Comparison of ENCODE assay signal across 40 cellular contexts in genomic region chr5:151633892-151634291, GRCh38. TPM values are rescaled to one million over a fixed set of nuclear protein-coding genes. Genes with fewer than 3 reads are reported as not detected.
"Had no signal": no experiment of that assay in that cellular context is flagged by ENCODE, and none has a peak within 500 bp of the region (broad histone marks: within the 10 kb centered on the region; RNA-seq: fewer than 3 reads in every experiment).

No MANE protein-coding gene starts in this region.

- H3K36me3 Mint-ChIP-seq: activated naive CD8-positive, alpha-beta T cell treated with anti-CD3 and anti-CD28 coated beads for 36 hours had no signal

- H3K9me3 Mint-ChIP-seq: activated CD4-positive, alpha-beta T cell treated with anti-CD3 and anti-CD28 coated beads, Interleukin-2, amount 10 ng/mL, durations not matched to agents 24 days and 14 days; activated CD8-positive, alpha-beta T cell treated with anti-CD3 and anti-CD28 coated beads for 36 hours; activated naive CD8-positive, alpha-beta T cell treated with anti-CD3 and anti-CD28 coated beads for 36 hours; activated T-cell treated with anti-CD3 and anti-CD28 coated beads, Interleukin-2, amount 50 U/mL, for 72 hours; activated T-helper 17 cell treated with anti-CD3 and anti-CD28 coated beads, Interleukin-2, amount 50 U/mL, for 72 hours had no signal

- H3K27me3 Mint-ChIP-seq: activated naive CD8-positive, alpha-beta T cell treated with anti-CD3 and anti-CD28 coated beads for 36 hours had no signal

- ATAC-seq: activated CD8-positive, alpha-beta T cell treated with anti-CD3 and anti-CD28 coated beads for 36 hours; activated T-cell treated with anti-CD3 and anti-CD28 coated beads, Interleukin-2, amount 50 U/mL, for 72 hours; activated T-helper 17 cell treated with anti-CD3 and anti-CD28 coated beads, Interleukin-2, amount 50 U/mL, for 72 hours; PC-3 had no signal

- H3K4me1 Mint-ChIP-seq: activated CD4-positive, alpha-beta T cell treated with anti-CD3 and anti-CD28 coated beads, Interleukin-2, amount 10 ng/mL, durations not matched to agents 24 days and 14 days; activated naive CD8-positive, alpha-beta T cell treated with anti-CD3 and anti-CD28 coated beads for 36 hours; activated T-helper 17 cell treated with anti-CD3 and anti-CD28 coated beads, Interleukin-2, amount 50 U/mL, for 72 hours had no signal

- H3K4me3 Mint-ChIP-seq: activated CD4-positive, alpha-beta T cell treated with anti-CD3 and anti-CD28 coated beads, Interleukin-2, amount 10 ng/mL, durations not matched to agents 24 days and 14 days; activated CD8-positive, alpha-beta T cell treated with anti-CD3 and anti-CD28 coated beads for 36 hours; activated naive CD8-positive, alpha-beta T cell treated with anti-CD3 and anti-CD28 coated beads for 36 hours; activated T-cell treated with anti-CD3 and anti-CD28 coated beads, Interleukin-2, amount 50 U/mL, for 72 hours; activated T-helper 17 cell treated with anti-CD3 and anti-CD28 coated beads, Interleukin-2, amount 50 U/mL, for 72 hours had no signal

- H3K27me3 ChIP-seq: brain microvascular endothelial cell, Peyer's patch had no signal

- H3K4me1 ChIP-seq: Peyer's patch had no signal

- DNase-seq: activated CD4-positive, alpha-beta T cell treated with anti-CD3 and anti-CD28 coated beads for 1 hour; activated CD4-positive, alpha-beta T cell treated with anti-CD3 and anti-CD28 coated beads, Interleukin-2, amount 10 ng/mL, durations not matched to agents 24 days and 14 days; activated CD4-positive, alpha-beta T cell treated with anti-CD3 and anti-CD28 coated beads, Interleukin-2, amount 50 U/mL, for 4 hours; activated CD4-positive, CD25-positive, alpha-beta regulatory T cell; activated CD8-positive, alpha-beta T cell treated with anti-CD3 and anti-CD28 coated beads for 36 hours; activated effector memory CD4-positive, alpha-beta T cell treated with anti-CD3 and anti-CD28 coated beads, Interleukin-2, amount 50 U/mL, for 16 hours; activated naive CD4-positive, alpha-beta T cell; activated naive CD4-positive, alpha-beta T cell treated with anti-CD3 and anti-CD28 coated beads, Interleukin-2, amount 50 U/mL, for 16 hours; activated naive CD8-positive, alpha-beta T cell treated with anti-CD3 and anti-CD28 coated beads for 36 hours; activated T-cell treated with anti-CD3 and anti-CD28 coated beads, Interleukin-2, amount 50 U/mL, for 1 hour; activated T-cell treated with anti-CD3 and anti-CD28 coated beads, Interleukin-2, amount 50 U/mL, for 72 hours; amniotic stem cell; aorta; brain microvascular endothelial cell; central memory CD4-positive, alpha-beta T cell; Kasumi-1; KG1; MM.1S; MV-4-11; NCI-H1092; NCI-H1436 treated with DMSO at 0.1 percent for 48 hours; NCI-H1694 treated with DMSO at 0.1 percent for 48 hours; NCI-H2029; NCI-H2107; NCI-H2171; NCI-H510A; NCI-H526; NCI-H748 treated with DMSO at 0.1 percent for 48 hours; NK-92 treated with Interleukin-12 subunit alpha and Interleukin-12 subunit beta, amount 100 ng/mL, for 24 hours; PC-3; Peyer's patch; Right ventricle myocardium superior; RPMI8226; SW 1271; T-helper 1 cell; T-helper 2 cell; T-helper 9 cell had no signal

- H3K4me3 ChIP-seq: Peyer's patch had no signal

- H3K27ac Mint-ChIP-seq: activated CD4-positive, alpha-beta T cell treated with anti-CD3 and anti-CD28 coated beads, Interleukin-2, amount 10 ng/mL, durations not matched to agents 24 days and 14 days; activated CD8-positive, alpha-beta T cell treated with anti-CD3 and anti-CD28 coated beads for 36 hours; activated naive CD8-positive, alpha-beta T cell treated with anti-CD3 and anti-CD28 coated beads for 36 hours; activated T-cell treated with anti-CD3 and anti-CD28 coated beads, Interleukin-2, amount 50 U/mL, for 72 hours; activated T-helper 17 cell treated with anti-CD3 and anti-CD28 coated beads, Interleukin-2, amount 50 U/mL, for 72 hours had no signal

- H3K36me3 ChIP-seq: brain microvascular endothelial cell, Peyer's patch had no signal

- H3K9me3 ChIP-seq: Peyer's patch had no signal

- H3K27ac ChIP-seq: brain microvascular endothelial cell, Peyer's patch, VCaP had no signal

RNA-seq across cellular contexts. Expression of gene FAT2, which starts 42.8 kb away (rescaled TPM):
- total RNA-seq: activated CD4-positive, alpha-beta T cell treated with anti-CD3 and anti-CD28 coated beads, Interleukin-2, amount 10 ng/mL, durations not matched to agents 24 days and 14 days; activated CD8-positive, alpha-beta memory T cell treated with anti-CD3 and anti-CD28 coated beads for 36 hours; activated CD8-positive, alpha-beta T cell treated with anti-CD3 and anti-CD28 coated beads for 36 hours; activated naive CD8-positive, alpha-beta T cell treated with anti-CD3 and anti-CD28 coated beads for 36 hours; activated T-cell treated with anti-CD3 and anti-CD28 coated beads, Interleukin-2, amount 50 U/mL, for 72 hours; activated T-helper 17 cell treated with anti-CD3 and anti-CD28 coated beads, Interleukin-2, amount 50 U/mL, for 72 hours; PC-3; Right ventricle myocardium superior had no signal
- polyA plus RNA-seq: aorta had no signal

RNA-seq across cellular contexts. Expression of gene SPARC, which starts 52.8 kb away (rescaled TPM):
- total RNA-seq: activated CD4-positive, alpha-beta T cell treated with anti-CD3 and anti-CD28 coated beads, Interleukin-2, amount 10 ng/mL, durations not matched to agents 24 days and 14 days; activated CD8-positive, alpha-beta T cell treated with anti-CD3 and anti-CD28 coated beads for 36 hours; activated T-cell treated with anti-CD3 and anti-CD28 coated beads, Interleukin-2, amount 50 U/mL, for 72 hours had no signal
